ENCODE assay signal across 8 cellular contexts in the genomic region with DNA sequence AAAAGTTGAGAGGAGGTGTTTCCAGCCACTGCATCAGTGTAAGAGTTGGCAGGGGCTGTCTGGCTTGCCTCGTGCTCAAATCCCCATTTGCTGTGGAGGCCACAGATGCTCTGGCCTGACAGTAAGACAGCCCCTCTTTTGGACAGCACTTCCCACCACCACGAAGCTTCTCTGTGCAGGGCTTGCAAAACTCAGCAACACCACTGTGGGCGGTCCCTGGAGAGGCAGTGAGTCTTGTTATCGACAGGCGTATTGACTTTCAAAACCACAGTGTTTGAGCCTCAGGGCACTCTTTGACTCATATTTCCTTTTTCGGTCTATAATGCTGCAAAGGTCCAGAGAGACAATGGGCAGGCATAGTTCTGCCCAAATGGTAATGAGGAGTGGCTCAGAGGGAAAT.
DNase-seq lines count a peak whose midpoint lies in the region; ATAC-seq and TF ChIP-seq lines count a peak whose summit lies in the region.

No MANE protein-coding gene starts in this region.

- H3K9me3 Mint-ChIP-seq in naive B cell: no peaks in the 10 kb centered on the region
- peaks cover 7% of the 10 kb centered on the region for H3K9me3 Mint-ChIP-seq in chondrocyte (ENCODE audit: low read depth)
- peaks cover 2% of the 10 kb centered on the region for H3K9me3 Mint-ChIP-seq in activated T-cell treated with anti-CD3 and anti-CD28 coated beads, Interleukin-2, amount 50 U/mL, for 24 hours

- peaks cover 46 to 60% (median 47%) of the 10 kb centered on the region in 3 donors for H3K4me1 Mint-ChIP-seq in naive B cell
- peaks cover 8% of the 10 kb centered on the region for H3K4me1 Mint-ChIP-seq in chondrocyte (ENCODE audit: low read depth)
- no peaks in the 10 kb centered on the region for H3K4me1 Mint-ChIP-seq in activated T-cell treated with anti-CD3 and anti-CD28 coated beads, Interleukin-2, amount 50 U/mL, for 24 hours (ENCODE audit: low read depth)

- no peaks in the 10 kb centered on the region for H3K36me3 Mint-ChIP-seq in naive B cell
- peaks cover under 1% of the 10 kb centered on the region for H3K36me3 Mint-ChIP-seq in chondrocyte (ENCODE audit: low read depth)
- no peaks in the 10 kb centered on the region for H3K36me3 Mint-ChIP-seq in activated T-cell treated with anti-CD3 and anti-CD28 coated beads, Interleukin-2, amount 50 U/mL, for 24 hours (ENCODE audit: low read depth)

- no peak for TF ChIP-seq CTCF in chondrocyte (IDR thresholded peaks at IDR 0.05)

- H3K4me3 Mint-ChIP-seq in naive B cell (peak overlapping the region in 7 of 8 donors; percentile 61 to 84 (median 69)), chondrocyte (ENCODE audit: unreplicated experiment) (no peak overlapping the region)
- no peak overlapping the region for H3K4me3 Mint-ChIP-seq in activated T-cell treated with anti-CD3 and anti-CD28 coated beads, Interleukin-2, amount 50 U/mL, for 24 hours

- ATAC-seq in GM18909 (IDR thresholded peaks at IDR 0.05; ENCODE audit: poor library complexity, unreplicated experiment) (peak; percentile 92), HG02763 (IDR thresholded peaks at IDR 0.05; ENCODE audit: unreplicated experiment) (peak; percentile 91), naive B cell (ENCODE audit: low read depth in 2 of 2) (peak; percentile 47 to 57)

- H3K27ac Mint-ChIP-seq in naive B cell (peak overlapping the region in 3 of 6 donors; percentile 36 to 71 (median 68)), chondrocyte (ENCODE audit: unreplicated experiment) (no peak overlapping the region)
- H3K27ac Mint-ChIP-seq in activated T-cell treated with anti-CD3 and anti-CD28 coated beads, Interleukin-2, amount 50 U/mL, for 24 hours: no peak overlapping the region

- peak; percentile 80 for DNase-seq in NCI-H2107 treated with DMSO at 0.1 percent for 48 hours (lab: John Stamatoyannopoulos, UW; ENCODE audit: unreplicated experiment)
- peak; percentile 10 for DNase-seq in naive B cell
- DNase-seq in NCI-H1105 (lab: John Stamatoyannopoulos, UW): no peak
- DNase-seq in chondrocyte (ENCODE audit: low spot score): no peak
- DNase-seq in DMS53 (lab: John Stamatoyannopoulos, UW): no peak
- no peak for DNase-seq in activated T-cell treated with anti-CD3 and anti-CD28 coated beads, Interleukin-2, amount 50 U/mL, for 24 hours

- H3K27me3 Mint-ChIP-seq in naive B cell (no peaks in the 10 kb centered on the region), chondrocyte (ENCODE audit: low read depth) (no peaks in the 10 kb centered on the region)
- no peaks in the 10 kb centered on the region for H3K27me3 Mint-ChIP-seq in activated T-cell treated with anti-CD3 and anti-CD28 coated beads, Interleukin-2, amount 50 U/mL, for 24 hours

Comparison
In these comparisons a context has a peak if more than half of its experiments do, and no peak if none do; other contexts are left out.
1. DNase-seq: peak in NCI-H2107 treated with DMSO at 0.1 percent for 48 hours (single experiment) and naive B cell (single experiment); none in NCI-H1105 (single experiment), chondrocyte (single experiment), DMS53 (single experiment) and activated T-cell treated with anti-CD3 and anti-CD28 coated beads, Interleukin-2, amount 50 U/mL, for 24 hours (single experiment).
2. H3K4me3 Mint-ChIP-seq: peak in naive B cell (7 of 8); none in chondrocyte (single experiment) and activated T-cell treated with anti-CD3 and anti-CD28 coated beads, Interleukin-2, amount 50 U/mL, for 24 hours (single experiment).
3. Peak in every context shown above with its lines, with median percentiles within 50 percentile points of each other: ATAC-seq.